In the genomic region with DNA sequence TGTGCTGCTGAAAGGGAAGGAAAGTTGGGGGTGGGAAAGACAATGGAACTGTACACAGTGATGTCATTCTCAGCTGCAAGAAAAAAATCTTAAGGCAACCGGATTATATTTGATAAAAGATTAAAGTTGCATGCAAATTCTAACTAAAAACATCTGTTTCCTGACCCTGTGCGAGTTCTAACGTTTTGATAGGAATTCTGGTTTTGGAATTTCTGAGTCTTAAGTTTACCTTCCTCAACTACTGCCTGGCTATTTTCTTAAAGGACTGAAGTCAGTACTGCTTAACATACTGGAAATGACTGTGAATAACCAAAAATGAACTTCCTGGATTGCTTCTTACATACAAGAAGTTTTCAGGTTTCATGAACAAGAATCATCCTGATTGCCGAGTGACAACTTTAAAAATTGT, we compare ENCODE assay signal across 15 cellular contexts.
DNase-seq lines count a peak whose midpoint lies in the region; ATAC-seq and TF ChIP-seq lines count a peak whose summit lies in the region.
"Had no signal": no experiment of that assay in that cellular context is flagged by ENCODE, and none has a peak within 500 bp of the region (broad histone marks: within the 10 kb centered on the region; RNA-seq: fewer than 3 reads in every experiment).

No MANE protein-coding gene starts in this region.

- H3K4me1 Mint-ChIP-seq in CD4-positive, CD25-positive, alpha-beta regulatory T cell = peaks cover 11 to 48% (median 39%) of the 10 kb centered on the region in 4 donors
- no peaks in the 10 kb centered on the region for H3K4me1 Mint-ChIP-seq in Calu3 (ENCODE audit: low read depth, unreplicated experiment)

- no peak overlapping the region for H4K91ac ChIP-seq in IMR-90 (ENCODE audit: insufficient read depth, low read depth, low read length)

- H3K9me3 Mint-ChIP-seq in CD4-positive, CD25-positive, alpha-beta regulatory T cell = peaks cover 0 to 1% (median 0%) of the 10 kb centered on the region in 7 donors
- H3K9me3 Mint-ChIP-seq in Calu3 (ENCODE audit: low read depth, unreplicated experiment) = no peaks in the 10 kb centered on the region

- H3K9ac ChIP-seq in IMR-90 (ENCODE audit: low read depth, low read length) = no peak overlapping the region

- H3K36me3 Mint-ChIP-seq in CD4-positive, CD25-positive, alpha-beta regulatory T cell = peaks cover 11% of the 10 kb centered on the region
- no peaks in the 10 kb centered on the region for H3K36me3 Mint-ChIP-seq in Calu3 (ENCODE audit: insufficient read depth, unreplicated experiment)

- peak overlapping the region; percentile 61 for H3K4me2 ChIP-seq in IMR-90 (ENCODE audit: low read depth, low read length)

- TF ChIP-seq RAD21 in IMR-90 (IDR thresholded peaks at IDR 0.05; ENCODE audit: low read length) = no peak

- H3K27me3 ChIP-seq in CD4-positive, CD25-positive, alpha-beta regulatory T cell (ENCODE audit: control insufficient read depth, insufficient read depth, low read length) = no peaks in the 10 kb centered on the region
- no peaks in the 10 kb centered on the region for H3K27me3 ChIP-seq in IMR-90 (ENCODE audit: control insufficient read depth, insufficient read depth, low read length)
- no peaks in the 10 kb centered on the region for H3K27me3 ChIP-seq in H7 (ENCODE audit: control insufficient read depth, insufficient read depth, low read length)

- no peak overlapping the region for H3K27ac ChIP-seq in CD4-positive, CD25-positive, alpha-beta regulatory T cell (ENCODE audit: insufficient read depth, low read length, poor library complexity, severe bottlenecking)
- H3K27ac ChIP-seq in IMR-90 (ENCODE audit: insufficient read depth, low read length) = no peak overlapping the region

- H3K56ac ChIP-seq in IMR-90 (ENCODE audit: extremely low read depth, insufficient read depth, low read length) = no peak overlapping the region

- no peak overlapping the region for H3K14ac ChIP-seq in IMR-90 (replicated peaks; ENCODE audit: low read depth, low read length)

- H3K9me1 ChIP-seq in IMR-90 (ENCODE audit: insufficient read depth, low read length) = peaks cover 4% of the 10 kb centered on the region

- no peaks in the 10 kb centered on the region for H4K20me1 ChIP-seq in IMR-90 (ENCODE audit: insufficient read depth, low read length)

- no peak overlapping the region for H2AFZ ChIP-seq in IMR-90 (replicated peaks; ENCODE audit: low read length, poor library complexity)

- H4K8ac ChIP-seq in IMR-90 (ENCODE audit: low read depth in 2 of 2, low read length in 2 of 2) = no peak overlapping the region

- no peak overlapping the region for H3K4me3 Mint-ChIP-seq in CD4-positive, CD25-positive, alpha-beta regulatory T cell
- no peak overlapping the region for H3K4me3 Mint-ChIP-seq in Calu3 (ENCODE audit: low read depth, unreplicated experiment)

- POLR2A ChIA-PET in IMR-90 (lab: Charles Lee; ENCODE audit: unreplicated experiment) = no interaction called here

- TF ChIP-seq POLR2A in IMR-90 (IDR thresholded peaks at IDR 0.05; ENCODE audit: low read depth, low read length) = no peak

- no peaks in the 10 kb centered on the region for H3K36me3 ChIP-seq in CD4-positive, CD25-positive, alpha-beta regulatory T cell (ENCODE audit: control insufficient read depth, insufficient read depth, low read length)
- no peaks in the 10 kb centered on the region for H3K36me3 ChIP-seq in IMR-90 (ENCODE audit: control insufficient read depth, insufficient read depth, low read length)
- no peaks in the 10 kb centered on the region for H3K36me3 ChIP-seq in H7 (replicated peaks; ENCODE audit: control insufficient read depth, insufficient read depth, low read length)

- intact Hi-C loops in IMR-90 (cut with micrococcal nuclease) = loop anchor here (5.0 kb wide), 1 partner anchor 39 kb away; no protein-coding TSS in a partner anchor
- intact Hi-C loops in Calu3 (cut with micrococcal nuclease; ENCODE audit: unreplicated experiment) = no loop called here

- no peaks in the 10 kb centered on the region for H3K27me3 Mint-ChIP-seq in CD4-positive, CD25-positive, alpha-beta regulatory T cell
- no peaks in the 10 kb centered on the region for H3K27me3 Mint-ChIP-seq in Calu3 (ENCODE audit: unreplicated experiment)
- H3K27me3 Mint-ChIP-seq: progenitor cell of endocrine pancreas had no signal

- no peak overlapping the region for H2BK120ac ChIP-seq in IMR-90 (ENCODE audit: low read depth, low read length)

- H3K27ac Mint-ChIP-seq in CD4-positive, CD25-positive, alpha-beta regulatory T cell = peak overlapping the region in 2 of 3 donors; percentile 22 to 39
- no peak overlapping the region for H3K27ac Mint-ChIP-seq in Calu3 (ENCODE audit: unreplicated experiment)
- H3K27ac Mint-ChIP-seq: progenitor cell of endocrine pancreas had no signal

- H3K9me3 ChIP-seq in CD4-positive, CD25-positive, alpha-beta regulatory T cell (ENCODE audit: control insufficient read depth in 2 of 2, low read length in 2 of 2) = no peaks in the 10 kb centered on the region
- H3K9me3 ChIP-seq in IMR-90 (ENCODE audit: control insufficient read depth, insufficient read depth, low read length) = no peaks in the 10 kb centered on the region

- H2AK9ac ChIP-seq in IMR-90 (replicated peaks; ENCODE audit: low read depth, low read length, poor library complexity) = no peak overlapping the region

- H2BK20ac ChIP-seq in IMR-90 (ENCODE audit: low read depth, low read length) = no peak overlapping the region

- H2BK5ac ChIP-seq in IMR-90 (ENCODE audit: low read depth, low read length, poor library complexity, severe bottlenecking) = peak overlapping the region; percentile 27

- dilution Hi-C loops in IMR-90 (cut with HindIII; ENCODE audit: low sequenced_read_pairs, unreplicated experiment) = no loop called here

- no peak for ATAC-seq in CD4-positive, CD25-positive, alpha-beta regulatory T cell (ENCODE audit: low read depth in 2 of 2)
- peak; percentile 79 for ATAC-seq in IMR-90 (ENCODE audit: low read depth)

- no peak overlapping the region for H3K4me3 ChIP-seq in CD4-positive, CD25-positive, alpha-beta regulatory T cell (ENCODE audit: low read depth, low read length)
- H3K4me3 ChIP-seq in IMR-90 (ENCODE audit: insufficient read depth, low read depth, low read length) (no peak overlapping the region), choroid plexus epithelial cell (ENCODE audit: low read depth, low read length) (no peak overlapping the region), H7 (ENCODE audit: insufficient read depth, low read depth, low read length) (no peak overlapping the region)

- no peak overlapping the region for H2BK15ac ChIP-seq in IMR-90 (ENCODE audit: low read depth, low read length)

- WGBS in IMR-90 (ENCODE audit: extremely low coverage in 2 of 2, insufficient read length in 1 of 2), 2 experiments = no CpG with 5 or more reads among the region's 4 CpGs

- BruUV-seq in IMR-90 (replicated peaks; lab: Mats Ljungman, UMichigan) (no TSS peak), Calu3 (replicated peaks; lab: Mats Ljungman, UMichigan) (no TSS peak)

- H3K79me1 ChIP-seq in IMR-90 (ENCODE audit: low read depth in 1 of 2, low read length in 2 of 2) = peaks cover 4% of the 10 kb centered on the region in 2 experiments; a peak in 3 of 4 replicates

- no peak overlapping the region for H3K23ac ChIP-seq in IMR-90 (ENCODE audit: low read depth, low read length)

- TF ChIP-seq CTCF in IMR-90 (conservative IDR thresholded peaks at IDR 0.05; ENCODE audit: low read depth, low read length) (no peak), choroid plexus epithelial cell (conservative IDR thresholded peaks at IDR 0.05; ENCODE audit: low read depth, low read length) (no peak), Calu3 (IDR thresholded peaks at IDR 0.05; ENCODE audit: unreplicated experiment) (no peak)

- in situ Hi-C loops in IMR-90 (cut with MboI; ENCODE audit: low sequenced_read_pairs) = no loop called here

- H3K4me1 ChIP-seq in CD4-positive, CD25-positive, alpha-beta regulatory T cell (ENCODE audit: control insufficient read depth, insufficient read depth, low read length, poor library complexity, severe bottlenecking) = no peaks in the 10 kb centered on the region
- H3K4me1 ChIP-seq in IMR-90 (ENCODE audit: control insufficient read depth, insufficient read depth, low read length) = peaks cover 2% of the 10 kb centered on the region; the same call in 1 of the 2 replicates

- DNase-seq in CD4-positive, CD25-positive, alpha-beta regulatory T cell = peak in 1 of 3 donors; percentile 8
- peak; percentile 87 for DNase-seq in IMR-90
- DNase-seq in choroid plexus epithelial cell (ENCODE audit: low read depth) = peak; percentile 60
- DNase-seq in medulla oblongata (ENCODE audit: extremely low spot score) = peak; percentile 25
- no peak for DNase-seq in Calu3
- DNase-seq in H7 = no peak
- no peak for DNase-seq in NCI-H524 (lab: John Stamatoyannopoulos, UW)
- DNase-seq in NCI-H345 (lab: John Stamatoyannopoulos, UW) = no peak
- DNase-seq: DND-41; effector CD4-positive, alpha-beta T cell; islet precursor cell; Kasumi-1; NCI-H1436; NCI-H446 had no signal

- H2AK5ac ChIP-seq in IMR-90 (ENCODE audit: low read depth, low read length) = no peak overlapping the region

- no peak overlapping the region for H4K5ac ChIP-seq in IMR-90 (ENCODE audit: low read depth, low read length)

- H3K4ac ChIP-seq in IMR-90 (ENCODE audit: low read depth, low read length) = no peak overlapping the region

- peak overlapping the region; percentile 17; the same call in 1 of the 2 replicates for H3K18ac ChIP-seq in IMR-90 (ENCODE audit: low read depth, low read length)

- CTCF ChIA-PET in IMR-90 (lab: Yijun Ruan, JAX) (no interaction called here), Calu3 (lab: Charles Lee) (no interaction called here)

TF ChIP-seq in IMR-90, 13 proteins besides CTCF, POLR2A, EP300 and RAD21 (continues in another document):
- TF ChIP-seq, protein P1, sequence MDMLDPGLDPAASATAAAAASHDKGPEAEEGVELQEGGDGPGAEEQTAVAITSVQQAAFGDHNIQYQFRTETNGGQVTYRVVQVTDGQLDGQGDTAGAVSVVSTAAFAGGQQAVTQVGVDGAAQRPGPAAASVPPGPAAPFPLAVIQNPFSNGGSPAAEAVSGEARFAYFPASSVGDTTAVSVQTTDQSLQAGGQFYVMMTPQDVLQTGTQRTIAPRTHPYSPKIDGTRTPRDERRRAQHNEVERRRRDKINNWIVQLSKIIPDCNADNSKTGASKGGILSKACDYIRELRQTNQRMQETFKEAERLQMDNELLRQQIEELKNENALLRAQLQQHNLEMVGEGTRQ (IDR thresholded peaks at IDR 0.05; ENCODE audit: low read depth, low read length) = no peak
- TF ChIP-seq NFE2L2 (IDR thresholded peaks at IDR 0.05; ENCODE audit: low read depth, low read length) = no peak
- no peak for TF ChIP-seq MAFK (IDR thresholded peaks at IDR 0.05; ENCODE audit: low read depth, low read length)
- no peak for TF ChIP-seq FOS (IDR thresholded peaks at IDR 0.05; ENCODE audit: low read depth, low read length)

Comparison
In these comparisons a context has a peak if more than half of its experiments do, and no peak if none do; other contexts are left out.
1. DNase-seq: peak in IMR-90 (single experiment), choroid plexus epithelial cell (single experiment) and medulla oblongata (single experiment); none in Calu3 (single experiment), H7 (single experiment), NCI-H524 (0 of 2) and NCI-H345 (single experiment).